26 cellular contexts compared by ENCODE assay signal in the genomic region with DNA sequence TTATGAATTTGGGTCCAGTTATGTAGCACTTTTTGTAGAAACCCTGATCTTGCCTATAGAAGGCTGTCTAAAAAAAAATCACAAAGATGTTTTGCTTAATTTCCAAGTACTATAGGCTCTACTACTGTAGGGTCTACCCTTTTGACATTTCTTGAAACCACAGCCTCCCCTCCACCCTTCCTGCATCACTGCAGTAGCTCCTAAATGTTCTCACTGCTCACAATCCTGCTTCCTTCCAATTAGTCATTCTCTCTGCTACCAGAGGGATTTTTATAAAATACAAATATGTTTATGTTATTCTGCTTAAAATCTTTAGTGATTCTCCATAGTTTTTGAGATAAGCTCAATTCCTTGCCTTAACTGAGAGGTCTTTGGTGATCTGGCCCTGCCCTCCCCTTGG.
DNase-seq lines count a peak whose midpoint lies in the region; ATAC-seq, FAIRE-seq and TF ChIP-seq lines count a peak whose summit lies in the region.
"Had no signal": no experiment of that assay in that cellular context is flagged by ENCODE, and none has a peak within 500 bp of the region (broad histone marks: within the 10 kb centered on the region; RNA-seq: fewer than 3 reads in every experiment).

No MANE protein-coding gene starts in this region.

- H3K27me3 Mint-ChIP-seq in astrocyte (ENCODE audit: low read depth, unreplicated experiment) (no peaks in the 10 kb centered on the region), T-helper 17 cell (peaks cover 21% of the 10 kb centered on the region)

- no peak overlapping the region for H3K4me3 Mint-ChIP-seq in astrocyte (ENCODE audit: unreplicated experiment)
- H3K4me3 Mint-ChIP-seq in T-helper 17 cell, result no peak overlapping the region
- H3K4me3 Mint-ChIP-seq: activated CD8-positive, alpha-beta memory T cell treated with anti-CD3 and anti-CD28 coated beads, Interleukin-2, amount 10 ng/mL, durations not matched to agents 7 days and 5 days; activated naive CD4-positive, alpha-beta T cell treated with anti-CD3 and anti-CD28 coated beads, Interleukin-2, amount 50 U/mL, for 24 hours; CD4-positive, alpha-beta memory T cell; central memory CD8-positive, alpha-beta T cell; IgD-negative memory B cell; immature natural killer cell; natural killer cell had no signal

- no peaks in the 10 kb centered on the region for H3K36me3 ChIP-seq in astrocyte (ENCODE audit: insufficient read depth, low read length)
- H3K36me3 ChIP-seq in heart left ventricle, result no peaks in the 10 kb centered on the region
- H3K36me3 ChIP-seq: gastrocnemius medialis, MG63, pancreas, thoracic aorta had no signal

- no peak overlapping the region for H3K9ac ChIP-seq in astrocyte (ENCODE audit: low read length)

- H3K4me1 ChIP-seq in astrocyte (ENCODE audit: insufficient read depth, low read length) (peaks cover 23% of the 10 kb centered on the region), heart left ventricle (peaks cover 0 to 46% (median 8%) of the 10 kb centered on the region in 12 donors)
- H3K4me1 ChIP-seq: pancreas had no signal

- TF ChIP-seq CTCF in astrocyte (IDR thresholded peaks at IDR 0.05; ENCODE audit: insufficient read depth, low read depth, low read length), result no peak
- no peak for TF ChIP-seq CTCF in fibroblast of the aortic adventitia (IDR thresholded peaks at IDR 0.05; ENCODE audit: insufficient read depth, low read length)
- no peak for TF ChIP-seq CTCF in heart left ventricle (IDR thresholded peaks at IDR 0.05)

- H3K27ac ChIP-seq in astrocyte (ENCODE audit: low read depth, low read length) (no peak overlapping the region), heart left ventricle (peak overlapping the region in 1 of 12 donors; percentile 65)
- H3K27ac ChIP-seq: gastrocnemius medialis, pancreas, thoracic aorta had no signal

- TF ChIP-seq POLR2A in heart left ventricle (IDR thresholded peaks at IDR 0.05), result no peak

- intact Hi-C loops in heart left ventricle (cut with DNase I), result no loop called here

- no peaks in the 10 kb centered on the region for H4K20me1 ChIP-seq in astrocyte (ENCODE audit: insufficient read depth, low read length)

- no peaks in the 10 kb centered on the region for H3K79me2 ChIP-seq in astrocyte (ENCODE audit: insufficient read depth, low read length)

- H3K9me3 Mint-ChIP-seq in astrocyte (ENCODE audit: unreplicated experiment), result no peaks in the 10 kb centered on the region
- H3K9me3 Mint-ChIP-seq: activated naive CD4-positive, alpha-beta T cell treated with anti-CD3 and anti-CD28 coated beads, Interleukin-2, amount 50 U/mL, for 24 hours; central memory CD8-positive, alpha-beta T cell; IgD-negative memory B cell; immature natural killer cell had no signal

- peak overlapping the region; percentile 49 for H3K4me2 ChIP-seq in astrocyte (ENCODE audit: low read length)

- DNase-seq in HCEC 1CT, result peak; percentile 68
- peak; percentile 30 for DNase-seq in astrocyte (ENCODE audit: low read depth)
- DNase-seq in fibroblast of the aortic adventitia (ENCODE audit: low read depth), result peak; percentile 25
- DNase-seq in NCI-H2029 (lab: John Stamatoyannopoulos, UW), result no peak
- DNase-seq in GM19239 (ENCODE audit: insufficient read length, low spot score), result no peak
- DNase-seq in heart left ventricle, result no peak
- no peak for DNase-seq in T-helper 17 cell
- DNase-seq: activated CD4-positive, alpha-beta T cell treated with anti-CD3 and anti-CD28 coated beads, Interleukin-2, amount 50 U/mL, for 1 hour; activated CD8-positive, alpha-beta memory T cell treated with anti-CD3 and anti-CD28 coated beads, Interleukin-2, amount 10 ng/mL, durations not matched to agents 7 days and 5 days; CD4-positive, alpha-beta memory T cell; hippocampal formation; immature natural killer cell; natural killer cell; NCI-H1417 treated with DMSO at 0.1 percent for 48 hours; NCI-H2107; pancreas; stimulated activated naive CD4-positive, alpha-beta T cell treated with Interleukin-2 at 50 U/mL for 16 hours had no signal

- H3K4me3 ChIP-seq in astrocyte (ENCODE audit: insufficient read depth, low read depth, low read length) (peak overlapping the region; percentile 1), fibroblast of the aortic adventitia (ENCODE audit: low read depth, low read length) (no peak overlapping the region), heart left ventricle (no peak overlapping the region)
- H3K4me3 ChIP-seq: gastrocnemius medialis, MG63, pancreas, thoracic aorta had no signal

- H3K27me3 ChIP-seq in astrocyte (ENCODE audit: insufficient read depth, low read length) (no peaks in the 10 kb centered on the region), heart left ventricle (no peaks in the 10 kb centered on the region)
- H3K27me3 ChIP-seq: gastrocnemius medialis, MG63, pancreas had no signal

- no peak overlapping the region for H3K27ac Mint-ChIP-seq in astrocyte (ENCODE audit: unreplicated experiment)
- no peak overlapping the region for H3K27ac Mint-ChIP-seq in T-helper 17 cell
- H3K27ac Mint-ChIP-seq: activated CD8-positive, alpha-beta memory T cell treated with anti-CD3 and anti-CD28 coated beads, Interleukin-2, amount 10 ng/mL, durations not matched to agents 7 days and 5 days; activated naive CD4-positive, alpha-beta T cell treated with anti-CD3 and anti-CD28 coated beads, Interleukin-2, amount 50 U/mL, for 24 hours; CD4-positive, alpha-beta memory T cell; IgD-negative memory B cell; immature natural killer cell; natural killer cell had no signal

- no peak overlapping the region for H2AFZ ChIP-seq in astrocyte (ENCODE audit: low read depth, low read length)

- H3K4me1 Mint-ChIP-seq in astrocyte (ENCODE audit: low read depth, unreplicated experiment), result peaks cover 25% of the 10 kb centered on the region
- H3K4me1 Mint-ChIP-seq in T-helper 17 cell, result no peaks in the 10 kb centered on the region
- H3K4me1 Mint-ChIP-seq: activated naive CD4-positive, alpha-beta T cell treated with anti-CD3 and anti-CD28 coated beads, Interleukin-2, amount 50 U/mL, for 24 hours; CD4-positive, alpha-beta memory T cell; central memory CD8-positive, alpha-beta T cell; immature natural killer cell; natural killer cell had no signal

- H3K36me3 Mint-ChIP-seq in astrocyte (ENCODE audit: low read depth, unreplicated experiment) (no peaks in the 10 kb centered on the region), T-helper 17 cell (ENCODE audit: low read depth) (peaks cover 4% of the 10 kb centered on the region)
- H3K36me3 Mint-ChIP-seq: activated CD8-positive, alpha-beta memory T cell treated with anti-CD3 and anti-CD28 coated beads, Interleukin-2, amount 10 ng/mL, durations not matched to agents 7 days and 5 days; activated naive CD4-positive, alpha-beta T cell treated with anti-CD3 and anti-CD28 coated beads, Interleukin-2, amount 50 U/mL, for 24 hours; CD4-positive, alpha-beta memory T cell; IgD-negative memory B cell; immature natural killer cell; natural killer cell had no signal

- FAIRE-seq in astrocyte (lab: Jason Lieb, UNC) (no peak), GM19239 (lab: Jason Lieb, UNC) (no peak)
- FAIRE-seq: G401.6, pancreas had no signal

- H3K9me3 ChIP-seq in astrocyte (ENCODE audit: insufficient read depth, low read depth, low read length) (no peaks in the 10 kb centered on the region), heart left ventricle (no peaks in the 10 kb centered on the region), T-helper 17 cell (ENCODE audit: control insufficient read depth, low read length, poor library complexity, severe bottlenecking) (no peaks in the 10 kb centered on the region)
- H3K9me3 ChIP-seq: gastrocnemius medialis, MG63, pancreas, thoracic aorta had no signal

- ATAC-seq in heart left ventricle (no peak), T-helper 17 cell (no peak)
- ATAC-seq: left lobe of liver, natural killer cell, SK-N-SH treated with all-trans-retinoic acid at 6 μM for 48 hours had no signal

Comparison
In these comparisons a context has a peak if more than half of its experiments do, and no peak if none do; other contexts are left out.
1. DNase-seq: peak in HCEC 1CT (single experiment), astrocyte (single experiment) and fibroblast of the aortic adventitia (single experiment); none in NCI-H2029 (single experiment), GM19239 (single experiment), heart left ventricle (0 of 5) and T-helper 17 cell (0 of 3).